In the genomic region with DNA sequence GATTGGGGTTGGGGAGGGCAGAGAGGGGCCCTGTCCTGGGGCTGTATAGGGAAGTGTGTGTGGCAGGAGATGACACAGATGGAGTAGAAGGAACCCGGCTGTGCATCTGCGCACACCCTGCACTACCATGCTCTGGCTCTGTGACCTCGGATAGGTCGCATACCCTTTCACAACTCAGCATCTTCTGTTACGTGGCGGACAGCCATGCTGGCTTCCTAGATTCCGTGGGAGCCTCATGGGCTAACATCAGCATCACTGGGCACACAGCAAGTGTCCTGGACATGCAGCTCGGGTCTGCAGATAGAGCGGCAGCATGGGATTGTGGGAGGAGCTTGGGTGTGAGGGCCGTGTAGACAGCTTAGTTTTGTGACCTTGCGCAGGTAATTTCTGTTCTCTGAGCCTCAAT, we compare ENCODE assay signal across 11 cellular contexts. TPM values are rescaled to one million over a fixed set of nuclear protein-coding genes. Genes with fewer than 3 reads are reported as not detected.
A peak's percentile ranks its signal among the peaks of the same experiment; 100 is the strongest.
DNase-seq lines count a peak whose midpoint lies in the region; ATAC-seq, FAIRE-seq and TF ChIP-seq lines count a peak whose summit lies in the region.
"Had no signal": no experiment of that assay in that cellular context is flagged by ENCODE, and none has a peak within 500 bp of the region (broad histone marks: within the 10 kb centered on the region; RNA-seq: fewer than 3 reads in every experiment).

No MANE protein-coding gene starts in this region.

- peaks cover 59 to 77% (median 63%) of the 10 kb centered on the region in 3 donors for H3K4me1 Mint-ChIP-seq in CD8-positive, alpha-beta memory T cell
- H3K4me1 Mint-ChIP-seq in neural progenitor cell, result peaks cover 31% of the 10 kb centered on the region

- H3K4me3 ChIP-seq in CD8-positive, alpha-beta memory T cell (ENCODE audit: low read length), result peak overlapping the region; percentile 76
- H3K4me3 ChIP-seq in K562 (peak overlapping the region; percentile 91), neural progenitor cell (no peak overlapping the region)

- peaks cover 13% of the 10 kb centered on the region for H3F3A ChIP-seq in neural progenitor cell (ENCODE audit: low read depth)

- H3K79me2 ChIP-seq in K562 (ENCODE audit: control insufficient read depth, insufficient read depth, low read length) (peaks cover 91% of the 10 kb centered on the region), neural progenitor cell (ENCODE audit: low read depth) (peaks cover 64% of the 10 kb centered on the region)

- H3K9me1 ChIP-seq in K562 (ENCODE audit: control insufficient read depth, insufficient read depth, low read length), result peaks cover 16% of the 10 kb centered on the region

- WGBS in K562 (ENCODE audit: insufficient coverage, low coverage, missing lambda C conversion rate), result 69% methylated on average over 11 of the region's 11 CpGs

- ATAC-seq in K562 (no peak), GM21515 (IDR thresholded peaks at IDR 0.05; ENCODE audit: unreplicated experiment) (no peak)

- no peaks in the 10 kb centered on the region for H3K27me3 ChIP-seq in CD8-positive, alpha-beta memory T cell (ENCODE audit: insufficient read depth, low read length, poor library complexity, severe bottlenecking)
- H3K27me3 ChIP-seq in K562 (ENCODE audit: control insufficient read depth in 2 of 2, insufficient read depth in 2 of 2, low read length in 2 of 2), result no peaks in the 10 kb centered on the region
- no peaks in the 10 kb centered on the region for H3K27me3 ChIP-seq in neural progenitor cell

- CTCF ChIA-PET in CD8-positive, alpha-beta memory T cell (lab: Charles Lee), result interaction anchor here (1.2 to 4.3 kb wide), 2 partner anchors 15 to 18 kb away, joined by 4 to 18 read pairs; a partner anchor contains a TSS
- CTCF ChIA-PET in K562 (lab: Yijun Ruan, JAX; ENCODE audit: low intra/inter-chr PET ratio) (no interaction called here), GM10248 (lab: Yijun Ruan, JAX) (interaction anchor here (0.7 to 16.6 kb wide), 8 partner anchors 9 to 98 kb away, joined by 3 to 173 read pairs (median 6); a partner anchor contains a TSS)

- TF ChIP-seq RAD21 in K562 (CRISPR knock-in tag; conservative IDR thresholded peaks at IDR 0.05 in 1 of 2, IDR thresholded peaks at IDR 0.05 in 1 of 2), result no peak

- peaks cover 29% of the 10 kb centered on the region for H3K36me3 ChIP-seq in CD8-positive, alpha-beta memory T cell (ENCODE audit: insufficient read depth, low read length)
- H3K36me3 ChIP-seq in KOPT-K1 (ENCODE audit: insufficient read depth, low read length), result peaks cover 57% of the 10 kb centered on the region
- peaks cover 66% of the 10 kb centered on the region for H3K36me3 ChIP-seq in K562 (ENCODE audit: control insufficient read depth, insufficient read depth, low read length)
- no peaks in the 10 kb centered on the region for H3K36me3 ChIP-seq in neural progenitor cell

- no peak for DNase-seq in CD8-positive, alpha-beta memory T cell
- DNase-seq in K562 (ENCODE audit: extremely low read depth in 1 of 4, low spot score in 3 of 4), result no peak
- DNase-seq in neural progenitor cell (ENCODE audit: low spot score), result no peak
- no peak for DNase-seq in OCI-M2 (lab: John Stamatoyannopoulos, UW; ENCODE audit: unreplicated experiment)
- DNase-seq in NCI-H2196 (lab: John Stamatoyannopoulos, UW; ENCODE audit: unreplicated experiment), result no peak
- DNase-seq in GM10248 (ENCODE audit: extremely low spot score), result no peak
- DNase-seq: activated CD4-positive, alpha-beta T cell treated with anti-CD3 and anti-CD28 coated beads, Interleukin-2, amount 50 U/mL, for 48 hours; stimulated activated CD4-positive, alpha-beta T cell treated with anti-CD3 and anti-CD28 coated beads, Interleukin-1b, Interleukin-23, amount 100 ng/mL, for 48 hours had no signal

- peak overlapping the region; percentile 95 to 99 (median 96) for H3K27ac Mint-ChIP-seq in CD8-positive, alpha-beta memory T cell
- H3K27ac Mint-ChIP-seq in neural progenitor cell, result no peak overlapping the region

- no peaks in the 10 kb centered on the region for H3K9me3 ChIP-seq in CD8-positive, alpha-beta memory T cell (ENCODE audit: low read length)
- H3K9me3 ChIP-seq in KOPT-K1 (ENCODE audit: insufficient read depth, low read length, poor library complexity, severe bottlenecking) (no peaks in the 10 kb centered on the region), K562 (replicated peaks; ENCODE audit: control insufficient read depth, insufficient read depth, low read depth, low read length) (no peaks in the 10 kb centered on the region), neural progenitor cell (ENCODE audit: low read depth) (no peaks in the 10 kb centered on the region)

- in situ Hi-C loops in K562 (cut with MboI), result no loop called here

- peak overlapping the region; percentile 95 for H3K27ac ChIP-seq in CD8-positive, alpha-beta memory T cell (ENCODE audit: low read depth, low read length)
- peak overlapping the region; percentile 99 for H3K27ac ChIP-seq in KOPT-K1 (ENCODE audit: low read depth, low read length, poor library complexity, severe bottlenecking)
- peak overlapping the region; percentile 97; the same call in 1 of the 3 replicates for H3K27ac ChIP-seq in K562 (ENCODE audit: extremely low read depth, low read depth, low read length)
- no peak overlapping the region for H3K27ac ChIP-seq in neural progenitor cell

- H3K4me1 ChIP-seq in CD8-positive, alpha-beta memory T cell (ENCODE audit: insufficient read depth, low read length), result peaks cover 56% of the 10 kb centered on the region
- H3K4me1 ChIP-seq in K562 (replicated peaks in 1 of 2; ENCODE audit: control insufficient read depth in 2 of 2, insufficient read depth in 2 of 2, low read length in 2 of 2) (peaks cover 35 to 50% of the 10 kb centered on the region in 2 experiments), neural progenitor cell (peaks cover 11% of the 10 kb centered on the region)

- intact Hi-C loops in K562 (cut with micrococcal nuclease), result loop anchor here (2.0 kb wide), 1 partner anchor 70 kb away; a partner anchor contains a TSS

- POLR2A ChIA-PET in CD8-positive, alpha-beta memory T cell (lab: Charles Lee), result interaction anchor here (3.2 kb wide), 1 partner anchor 10 kb away, joined by 35 read pairs; a partner anchor contains a TSS
- POLR2A ChIA-PET in K562 (lab: Yijun Ruan, JAX) (interaction anchor here (0.6 to 2.0 kb wide), 5 partner anchors 9 to 753 kb away, joined by 3 to 9 read pairs (median 3); a partner anchor contains a TSS), GM10248 (lab: Yijun Ruan, JAX) (interaction anchor here (0.8 to 2.4 kb wide), 2 partner anchors 9 kb away, joined by 3 to 11 read pairs; a partner anchor contains a TSS)

- H3K27me3 Mint-ChIP-seq in CD8-positive, alpha-beta memory T cell, result peaks cover 0 to 3% of the 10 kb centered on the region in 2 donors
- peaks cover 3% of the 10 kb centered on the region for H3K27me3 Mint-ChIP-seq in neural progenitor cell (ENCODE audit: insufficient read depth, low read depth)

- H3K9ac ChIP-seq in K562 (ENCODE audit: insufficient read depth in 1 of 2, low read depth in 2 of 2, low read length in 2 of 2), result peak overlapping the region; percentile 98 to 99; a peak in 3 of 4 replicates
- H3K9ac ChIP-seq in neural progenitor cell, result peak overlapping the region; percentile 96

- H4K20me1 ChIP-seq in K562 (replicated peaks; ENCODE audit: control insufficient read depth, insufficient read depth, low read length), result peaks cover 29% of the 10 kb centered on the region
- H4K20me1 ChIP-seq in neural progenitor cell (ENCODE audit: low read depth), result peaks cover 26% of the 10 kb centered on the region

- H3K4me2 ChIP-seq in K562 (ENCODE audit: insufficient read depth, low read length) (peak overlapping the region; percentile 100), neural progenitor cell (peak overlapping the region; percentile 85)

- BruUV-seq in K562 (replicated peaks; lab: Mats Ljungman, UMichigan), result no TSS peak

- H3K36me3 Mint-ChIP-seq in CD8-positive, alpha-beta memory T cell, result peaks cover 6 to 55% (median 12%) of the 10 kb centered on the region in 3 donors
- H3K36me3 Mint-ChIP-seq in neural progenitor cell, result peaks cover 8% of the 10 kb centered on the region

- TF ChIP-seq EP300 in K562 (IDR thresholded peaks at IDR 0.05; ENCODE audit: low read length), result no peak

- FAIRE-seq in K562 (lab: Jason Lieb, UNC), result no peak

- no peaks in the 10 kb centered on the region for H3K9me3 Mint-ChIP-seq in CD8-positive, alpha-beta memory T cell
- no peaks in the 10 kb centered on the region for H3K9me3 Mint-ChIP-seq in neural progenitor cell

- TF ChIP-seq CTCF in K562 (IDR thresholded peaks at IDR 0.05 in 2 of 3, conservative IDR thresholded peaks at IDR 0.05 in 1 of 3; ENCODE audit: insufficient read depth in 2 of 3, low read depth in 1 of 3, low read length in 3 of 3), result no peak
- TF ChIP-seq CTCF in neural progenitor cell (IDR thresholded peaks at IDR 0.05), result no peak
- no peak for TF ChIP-seq CTCF in GM10248 (IDR thresholded peaks at IDR 0.05; ENCODE audit: control extremely low read depth, extremely low read depth, low read depth, missing control alignments)

- TF ChIP-seq POLR2A in K562 (conservative IDR thresholded peaks at IDR 0.05), result no peak

- H2AFZ ChIP-seq in K562 (ENCODE audit: low read depth, low read length) (no peak overlapping the region), neural progenitor cell (replicated peaks) (no peak overlapping the region)

- peak overlapping the region; percentile 90 to 98 (median 94) for H3K4me3 Mint-ChIP-seq in CD8-positive, alpha-beta memory T cell
- H3K4me3 Mint-ChIP-seq in neural progenitor cell, result peak overlapping the region; percentile 94

RNA-seq across cellular contexts. Expression of a gene that starts 9.2 kb away (rescaled TPM):
- total RNA-seq in CD8-positive, alpha-beta memory T cell, result 100 to 1,000 TPM; 116 to 120 TPM
- polyA plus RNA-seq in CD8-positive, alpha-beta memory T cell, result 118 TPM
- total RNA-seq in K562 (2011; cell fraction: chromatin; rRNA removed; ENCODE audit: low replicate concordance), result 58.8 and 69.4 TPM in 2 replicates
- 35.7 and 42.4 TPM in 2 replicates for total RNA-seq in K562 (2011; cell fraction: nucleolus; rRNA removed)
- 46.7 and 58.8 TPM in 2 replicates for total RNA-seq in K562 (2011; cell fraction: nucleoplasm; rRNA removed)
- total RNA-seq in K562 (2014; rRNA removed), result 63.8 and 64.3 TPM in 2 replicates
- 56.8 and 63.7 TPM in 2 replicates for total RNA-seq in K562 (2014; rRNA removed; fragmentation: Illumina TruSeq; extraction: Trizol)
- 63.9 and 64.1 TPM in 2 replicates for total RNA-seq in K562 (2015; rRNA removed; fragmentation: Illumina TruSeq; extraction: Trizol)
- 58.1 and 65.2 TPM in 2 replicates for total RNA-seq in K562 (2021)
- 62.9 and 89.7 TPM in 2 replicates for polyA plus RNA-seq in K562 (2011; rRNA removed)
- 44.8 TPM in 2 replicates for polyA plus RNA-seq in K562 (2011; cell fraction: cytosol; rRNA removed)
- polyA plus RNA-seq in K562 (2011; cell fraction: nucleus; rRNA removed), result 26.6 and 32.7 TPM in 2 replicates
- 58.5 and 69.9 TPM in 2 replicates for polyA plus RNA-seq in K562 (2012)
- polyA plus RNA-seq in K562 (2014; fragmentation: Illumina TruSeq; extraction: Trizol), result 50.7 and 51.8 TPM in 2 replicates
- polyA plus RNA-seq in K562 (2014; fragmentation: Nextera tagmentation; extraction: Ambion mirVana), result 10 to 100 TPM; 25.4 to 26.3 TPM
- polyA plus RNA-seq in K562 (2014; rRNA removed), result 111 and 113 TPM in 2 replicates
- 42.7 and 53.5 TPM in 2 replicates for polyA minus RNA-seq in K562 (2011; rRNA and poly(A)+ RNA removed)
- polyA minus RNA-seq in K562 (2011; cell fraction: cytosol; rRNA and poly(A)+ RNA removed), result 15.4 and 22.6 TPM in 2 replicates
- polyA minus RNA-seq in K562 (2011; cell fraction: nucleus; rRNA and poly(A)+ RNA removed), result 12.3 and 12.5 TPM in 2 replicates
- 24.0 and 26.2 TPM in 2 replicates for total RNA-seq in neural progenitor cell (ENCODE audit: low replicate concordance)

RNA-seq across cellular contexts. Expression of a gene that starts 9.4 kb away (rescaled TPM):
- 1,000 to 10,000 TPM; 2,023 to 2,058 TPM for total RNA-seq in CD8-positive, alpha-beta memory T cell
- 1,829 TPM for polyA plus RNA-seq in CD8-positive, alpha-beta memory T cell
- total RNA-seq in K562 (2011; cell fraction: chromatin; rRNA removed; ENCODE audit: low replicate concordance), result 82.3 and 233 TPM in 2 replicates
- 710 and 759 TPM in 2 replicates for total RNA-seq in K562 (2011; cell fraction: nucleolus; rRNA removed)
- total RNA-seq in K562 (2011; cell fraction: nucleoplasm; rRNA removed), result 556 and 654 TPM in 2 replicates
- 3,379 and 5,070 TPM in 2 replicates for total RNA-seq in K562 (2014; rRNA removed)
- total RNA-seq in K562 (2014; rRNA removed; fragmentation: Illumina TruSeq; extraction: Trizol), result 1,284 and 1,755 TPM in 2 replicates
- 3,383 and 3,546 TPM in 2 replicates for total RNA-seq in K562 (2015; rRNA removed; fragmentation: Illumina TruSeq; extraction: Trizol)
- total RNA-seq in K562 (2021), result 2,106 and 2,300 TPM in 2 replicates
- polyA plus RNA-seq in K562 (2011; rRNA removed), result 2,343 and 2,530 TPM in 2 replicates
- polyA plus RNA-seq in K562 (2011; cell fraction: cytosol; rRNA removed), result 2,634 and 3,242 TPM in 2 replicates
- polyA plus RNA-seq in K562 (2011; cell fraction: nucleus; rRNA removed), result 2,032 and 2,780 TPM in 2 replicates
- polyA plus RNA-seq in K562 (2012), result 2,776 and 4,833 TPM in 2 replicates
- 3,405 and 3,414 TPM in 2 replicates for polyA plus RNA-seq in K562 (2014; fragmentation: Illumina TruSeq; extraction: Trizol)
- polyA plus RNA-seq in K562 (2014; fragmentation: Nextera tagmentation; extraction: Ambion mirVana), result 1,000 to 10,000 TPM; 4,709 to 5,101 TPM
- 4,604 and 5,028 TPM in 2 replicates for polyA plus RNA-seq in K562 (2014; rRNA removed)
- polyA minus RNA-seq in K562 (2011; rRNA and poly(A)+ RNA removed), result 286 and 426 TPM in 2 replicates
- polyA minus RNA-seq in K562 (2011; cell fraction: cytosol; rRNA and poly(A)+ RNA removed), result 256 and 334 TPM in 2 replicates
- 214 and 338 TPM in 2 replicates for polyA minus RNA-seq in K562 (2011; cell fraction: nucleus; rRNA and poly(A)+ RNA removed)
- total RNA-seq in neural progenitor cell (ENCODE audit: low replicate concordance), result 2,408 and 2,553 TPM in 2 replicates

RNA-seq across cellular contexts. Expression of a gene that starts 17.9 kb away (rescaled TPM):
- not detected for total RNA-seq in CD8-positive, alpha-beta memory T cell
- not detected for polyA plus RNA-seq in CD8-positive, alpha-beta memory T cell
- total RNA-seq in K562 (2011; cell fraction: chromatin; rRNA removed; ENCODE audit: low replicate concordance), result not detected in 2 replicates
- total RNA-seq in K562 (2011; cell fraction: nucleolus; rRNA removed), result not detected in 2 replicates
- not detected in 2 replicates for total RNA-seq in K562 (2011; cell fraction: nucleoplasm; rRNA removed)
- total RNA-seq in K562 (2014; rRNA removed) (not detected in 2 replicates), K562 (2014; rRNA removed; fragmentation: Illumina TruSeq; extraction: Trizol) (not detected in 2 replicates), K562 (2015; rRNA removed; fragmentation: Illumina TruSeq; extraction: Trizol) (not detected in 2 replicates), K562 (2021) (not detected in 2 replicates), neural progenitor cell (ENCODE audit: low replicate concordance) (not detected in 2 replicates)
- polyA plus RNA-seq in K562 (2011; rRNA removed) (not detected in 2 replicates), K562 (2014; fragmentation: Illumina TruSeq; extraction: Trizol) (not detected in 2 replicates), K562 (2014; fragmentation: Nextera tagmentation; extraction: Ambion mirVana) (not detected), K562 (2014; rRNA removed) (not detected in 2 replicates)
- polyA plus RNA-seq in K562 (2011; cell fraction: cytosol; rRNA removed), result not detected in 2 replicates
- polyA plus RNA-seq in K562 (2011; cell fraction: nucleus; rRNA removed), result not detected in 2 replicates
- polyA plus RNA-seq in K562 (2012), result 0.05 TPM in 1 of 2 replicates, not detected in the other
- polyA minus RNA-seq in K562 (2011; rRNA and poly(A)+ RNA removed), result not detected in 2 replicates
- not detected in 2 replicates for polyA minus RNA-seq in K562 (2011; cell fraction: cytosol; rRNA and poly(A)+ RNA removed)
- not detected in 2 replicates for polyA minus RNA-seq in K562 (2011; cell fraction: nucleus; rRNA and poly(A)+ RNA removed)
- total RNA-seq: glomerular endothelial cell had no signal
